Comparison of ENCODE assay signal across 9 cellular contexts in genomic region chr21:41817228-41817627, GRCh38. TPM values are rescaled to one million over a fixed set of nuclear protein-coding genes. Genes with fewer than 3 reads are reported as not detected.
DNase-seq lines count a peak whose midpoint lies in the region; ATAC-seq and TF ChIP-seq lines count a peak whose summit lies in the region.
"Had no signal": no experiment of that assay in that cellular context is flagged by ENCODE, and none has a peak within 500 bp of the region (broad histone marks: within the 10 kb centered on the region; RNA-seq: fewer than 3 reads in every experiment).

No MANE protein-coding gene starts in this region.

- H3K4me3 Mint-ChIP-seq in naive B cell: no peak overlapping the region

- H3K9me3 ChIP-seq in fibroblast of lung (ENCODE audit: control insufficient read depth, insufficient read depth, low read depth, low read length): no peaks in the 10 kb centered on the region
- H3K9me3 ChIP-seq: SJCRH30 had no signal

- H3K4me3 ChIP-seq in WI38 (ENCODE audit: low read depth, low read length) (no peak overlapping the region), fibroblast of lung (replicated peaks in 1 of 4; ENCODE audit: control extremely low read depth in 1 of 4, insufficient read depth in 1 of 4, low read depth in 3 of 4, low read length in 4 of 4) (no peak overlapping the region)
- H3K4me3 ChIP-seq: SJCRH30 had no signal

- H3K4me1 ChIP-seq in fibroblast of lung (ENCODE audit: control insufficient read depth, extremely low read depth, insufficient read depth, low read length): no peaks in the 10 kb centered on the region
- H3K4me1 ChIP-seq: SJCRH30 had no signal

- peaks cover 1% of the 10 kb centered on the region for H3K36me3 ChIP-seq in fibroblast of lung (ENCODE audit: control insufficient read depth, insufficient read depth, low read length)
- H3K36me3 ChIP-seq: SJCRH30 had no signal

- no peak overlapping the region for H2AFZ ChIP-seq in fibroblast of lung (ENCODE audit: low read length)

- no peaks in the 10 kb centered on the region for H3K79me2 ChIP-seq in fibroblast of lung (ENCODE audit: control insufficient read depth, insufficient read depth, low read length)

- no peak overlapping the region for H3K9ac ChIP-seq in fibroblast of lung (ENCODE audit: insufficient read depth, low read length)

- ATAC-seq in GM21447 (IDR thresholded peaks at IDR 0.05; ENCODE audit: unreplicated experiment) (peak; percentile 57), naive B cell (ENCODE audit: low read depth in 2 of 2) (peak; percentile 73), HG03196 (IDR thresholded peaks at IDR 0.05; ENCODE audit: unreplicated experiment) (no peak)

- H3K27ac ChIP-seq in fibroblast of lung (ENCODE audit: insufficient read depth, low read length): no peak overlapping the region
- H3K27ac ChIP-seq: SJCRH30 had no signal

- H3K36me3 Mint-ChIP-seq in naive B cell: peaks cover 8 to 9% of the 10 kb centered on the region in 2 donors

- H3K27me3 ChIP-seq in fibroblast of lung (ENCODE audit: control insufficient read depth, insufficient read depth, low read length): no peaks in the 10 kb centered on the region
- H3K27me3 ChIP-seq: SJCRH30 had no signal

- H4K20me1 ChIP-seq in fibroblast of lung (ENCODE audit: control insufficient read depth, extremely low read depth, insufficient read depth, low read length): peaks cover 2% of the 10 kb centered on the region

- H3K9me3 Mint-ChIP-seq in naive B cell: no peaks in the 10 kb centered on the region

- peak; percentile 62 for DNase-seq in COLO668 (lab: John Stamatoyannopoulos, UW; ENCODE audit: unreplicated experiment)
- peak; percentile 46 for DNase-seq in NCI-H2029 (lab: John Stamatoyannopoulos, UW)
- peak; percentile 62 to 73 for DNase-seq in fibroblast of lung (ENCODE audit: low read depth in 2 of 2)
- peak; percentile 14 for DNase-seq in naive B cell
- DNase-seq in activated CD8-positive, alpha-beta memory T cell treated with anti-CD3 and anti-CD28 coated beads, Interleukin-2, amount 50 U/mL, for 48 hours: no peak

- H3K27me3 Mint-ChIP-seq in naive B cell: no peaks in the 10 kb centered on the region

- no peak overlapping the region for H3K4me2 ChIP-seq in fibroblast of lung (ENCODE audit: extremely low read depth, insufficient read depth, low read length)

- TF ChIP-seq CTCF in WI38 (IDR thresholded peaks at IDR 0.05; ENCODE audit: low read depth, low read length): peak; percentile 75
- TF ChIP-seq CTCF in fibroblast of lung (conservative IDR thresholded peaks at IDR 0.05 in 1 of 2, IDR thresholded peaks at IDR 0.05 in 1 of 2; ENCODE audit: low read depth in 1 of 2, low read length in 2 of 2): peak; percentile 64 to 79

- peaks cover 8 to 10% (median 10%) of the 10 kb centered on the region in 3 donors for H3K4me1 Mint-ChIP-seq in naive B cell

- H3K27ac Mint-ChIP-seq in naive B cell: peak overlapping the region in 1 of 6 donors; percentile 65

RNA-seq across cellular contexts. Expression of gene RIPK4, which starts 50.4 kb away (rescaled TPM):
- total RNA-seq in fibroblast of lung: under 0.01 TPM in 2 replicates
- 0.01 TPM in 1 of 2 replicates, not detected in the other for polyA plus RNA-seq in fibroblast of lung
- 0.03 TPM in 1 of 2 replicates, not detected in the other for polyA plus RNA-seq in fibroblast of lung (2012)
- polyA minus RNA-seq in fibroblast of lung (ENCODE audit: low replicate concordance): not detected in 2 replicates
- polyA plus RNA-seq in naive B cell (ENCODE audit: low read depth in 6 of 6): not detected
- total RNA-seq: SJCRH30 had no signal
